ENCODE assay signal across 1 cellular context in the genomic region with DNA sequence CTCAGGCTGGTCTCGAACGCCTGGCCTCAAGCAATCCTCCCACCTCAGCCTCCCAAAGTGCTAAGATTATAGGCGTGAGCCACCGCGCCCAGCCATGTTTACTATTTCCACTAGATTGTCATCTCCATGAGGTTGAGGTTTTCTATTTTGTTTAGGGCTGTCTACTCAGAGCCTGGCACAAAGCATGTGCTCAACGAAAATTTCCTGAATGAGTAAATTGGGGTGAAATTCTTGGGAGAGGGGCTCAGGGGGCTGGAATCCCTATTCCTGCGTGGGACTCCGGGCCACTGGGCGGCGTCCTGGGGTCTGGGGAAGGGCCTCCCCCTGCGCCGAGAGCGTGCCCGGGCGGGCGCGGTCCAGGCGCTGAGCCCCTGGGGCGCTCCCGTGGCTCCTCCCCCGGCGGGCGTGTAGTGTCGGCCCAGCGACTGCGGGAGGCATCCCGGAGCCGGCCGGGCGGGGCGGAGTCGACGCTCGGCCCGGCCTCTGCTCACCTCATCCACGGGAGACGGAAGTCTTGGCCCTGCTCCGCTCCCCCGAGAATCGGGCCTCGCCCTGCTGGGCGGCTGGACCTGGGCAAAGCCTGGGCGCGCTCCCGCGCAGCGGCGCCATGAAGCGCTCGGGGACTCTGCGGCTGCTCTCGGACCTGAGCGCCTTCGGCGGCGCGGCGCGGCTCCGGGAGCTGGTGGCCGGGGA.
TF ChIP-seq lines count a peak whose summit lies in the region.

A gene (plus strand): TSS at position 482 of the 693 bp plus-strand sequence. CDS start 126 bp downstream, at position 608.

TF ChIP-seq in HepG2, 621 proteins besides CTCF, POLR2A, EP300 and RAD21 (continued from another document and continues in another):
- TF ChIP-seq, protein P1, sequence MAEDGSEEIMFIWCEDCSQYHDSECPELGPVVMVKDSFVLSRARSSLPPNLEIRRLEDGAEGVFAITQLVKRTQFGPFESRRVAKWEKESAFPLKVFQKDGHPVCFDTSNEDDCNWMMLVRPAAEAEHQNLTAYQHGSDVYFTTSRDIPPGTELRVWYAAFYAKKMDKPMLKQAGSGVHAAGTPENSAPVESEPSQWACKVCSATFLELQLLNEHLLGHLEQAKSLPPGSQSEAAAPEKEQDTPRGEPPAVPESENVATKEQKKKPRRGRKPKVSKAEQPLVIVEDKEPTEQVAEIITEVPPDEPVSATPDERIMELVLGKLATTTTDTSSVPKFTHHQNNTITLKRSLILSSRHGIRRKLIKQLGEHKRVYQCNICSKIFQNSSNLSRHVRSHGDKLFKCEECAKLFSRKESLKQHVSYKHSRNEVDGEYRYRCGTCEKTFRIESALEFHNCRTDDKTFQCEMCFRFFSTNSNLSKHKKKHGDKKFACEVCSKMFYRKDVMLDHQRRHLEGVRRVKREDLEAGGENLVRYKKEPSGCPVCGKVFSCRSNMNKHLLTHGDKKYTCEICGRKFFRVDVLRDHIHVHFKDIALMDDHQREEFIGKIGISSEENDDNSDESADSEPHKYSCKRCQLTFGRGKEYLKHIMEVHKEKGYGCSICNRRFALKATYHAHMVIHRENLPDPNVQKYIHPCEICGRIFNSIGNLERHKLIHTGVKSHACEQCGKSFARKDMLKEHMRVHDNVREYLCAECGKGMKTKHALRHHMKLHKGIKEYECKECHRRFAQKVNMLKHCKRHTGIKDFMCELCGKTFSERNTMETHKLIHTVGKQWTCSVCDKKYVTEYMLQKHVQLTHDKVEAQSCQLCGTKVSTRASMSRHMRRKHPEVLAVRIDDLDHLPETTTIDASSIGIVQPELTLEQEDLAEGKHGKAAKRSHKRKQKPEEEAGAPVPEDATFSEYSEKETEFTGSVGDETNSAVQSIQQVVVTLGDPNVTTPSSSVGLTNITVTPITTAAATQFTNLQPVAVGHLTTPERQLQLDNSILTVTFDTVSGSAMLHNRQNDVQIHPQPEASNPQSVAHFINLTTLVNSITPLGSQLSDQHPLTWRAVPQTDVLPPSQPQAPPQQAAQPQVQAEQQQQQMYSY (CRISPR knock-in tag; IDR thresholded peaks at IDR 0.05) = 0 out of 2 replicates have a peak, but pooled peaks have one; percentile 12
- TF ChIP-seq, protein P2, sequence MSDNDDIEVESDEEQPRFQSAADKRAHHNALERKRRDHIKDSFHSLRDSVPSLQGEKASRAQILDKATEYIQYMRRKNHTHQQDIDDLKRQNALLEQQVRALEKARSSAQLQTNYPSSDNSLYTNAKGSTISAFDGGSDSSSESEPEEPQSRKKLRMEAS (IDR thresholded peaks at IDR 0.05) = 0 out of 2 replicates have a peak, but pooled peaks have one; percentile 51
- TF ChIP-seq ZBTB38 (CRISPR knock-in tag; IDR thresholded peaks at IDR 0.05) (peak; percentile 68), RBFOX2 (IDR thresholded peaks at IDR 0.05; ENCODE audit: low read depth, low read length) (peak; percentile 94), ZNF180 (CRISPR knock-in tag; IDR thresholded peaks at IDR 0.05; ENCODE audit: borderline replicate concordance, low read depth) (0 out of 2 replicates have a peak, but pooled peaks have one; percentile 31), POLR2AphosphoS5 (IDR thresholded peaks at IDR 0.05; ENCODE audit: low read depth, low read length) (peak; percentile 85), ZNF251 (CRISPR knock-in tag; IDR thresholded peaks at IDR 0.05) (no peak), TOPORS (CRISPR knock-in tag; IDR thresholded peaks at IDR 0.05) (no peak), RFX3 (CRISPR knock-in tag; IDR thresholded peaks at IDR 0.05) (no peak), BRD4 (CRISPR knock-in tag; IDR thresholded peaks at IDR 0.05) (peak; percentile 26; the same call in 1 of the 2 replicates), HES4 (CRISPR knock-in tag; IDR thresholded peaks at IDR 0.05; ENCODE audit: borderline replicate concordance) (peak; percentile 48; the same call in 1 of the 2 replicates), SPEN (CRISPR knock-in tag; IDR thresholded peaks at IDR 0.05; ENCODE audit: low read depth) (peak; percentile 70), ARNT2 (CRISPR knock-in tag; IDR thresholded peaks at IDR 0.05; ENCODE audit: low read depth) (peak; percentile 56; the same call in 1 of the 2 replicates), ZBTB7A (CRISPR knock-in tag; IDR thresholded peaks at IDR 0.05) (peak; percentile 74; the same call in 1 of the 2 replicates)
- TF ChIP-seq, protein P3, sequence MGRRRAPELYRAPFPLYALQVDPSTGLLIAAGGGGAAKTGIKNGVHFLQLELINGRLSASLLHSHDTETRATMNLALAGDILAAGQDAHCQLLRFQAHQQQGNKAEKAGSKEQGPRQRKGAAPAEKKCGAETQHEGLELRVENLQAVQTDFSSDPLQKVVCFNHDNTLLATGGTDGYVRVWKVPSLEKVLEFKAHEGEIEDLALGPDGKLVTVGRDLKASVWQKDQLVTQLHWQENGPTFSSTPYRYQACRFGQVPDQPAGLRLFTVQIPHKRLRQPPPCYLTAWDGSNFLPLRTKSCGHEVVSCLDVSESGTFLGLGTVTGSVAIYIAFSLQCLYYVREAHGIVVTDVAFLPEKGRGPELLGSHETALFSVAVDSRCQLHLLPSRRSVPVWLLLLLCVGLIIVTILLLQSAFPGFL (CRISPR knock-in tag; IDR thresholded peaks at IDR 0.05) = peak; percentile 35; the same call in 1 of the 2 replicates
- TF ChIP-seq, protein P4, sequence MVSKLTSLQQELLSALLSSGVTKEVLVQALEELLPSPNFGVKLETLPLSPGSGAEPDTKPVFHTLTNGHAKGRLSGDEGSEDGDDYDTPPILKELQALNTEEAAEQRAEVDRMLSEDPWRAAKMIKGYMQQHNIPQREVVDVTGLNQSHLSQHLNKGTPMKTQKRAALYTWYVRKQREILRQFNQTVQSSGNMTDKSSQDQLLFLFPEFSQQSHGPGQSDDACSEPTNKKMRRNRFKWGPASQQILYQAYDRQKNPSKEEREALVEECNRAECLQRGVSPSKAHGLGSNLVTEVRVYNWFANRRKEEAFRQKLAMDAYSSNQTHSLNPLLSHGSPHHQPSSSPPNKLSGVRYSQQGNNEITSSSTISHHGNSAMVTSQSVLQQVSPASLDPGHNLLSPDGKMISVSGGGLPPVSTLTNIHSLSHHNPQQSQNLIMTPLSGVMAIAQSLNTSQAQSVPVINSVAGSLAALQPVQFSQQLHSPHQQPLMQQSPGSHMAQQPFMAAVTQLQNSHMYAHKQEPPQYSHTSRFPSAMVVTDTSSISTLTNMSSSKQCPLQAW (CRISPR knock-in tag; IDR thresholded peaks at IDR 0.05) = no peak; the same call in 1 of the 2 replicates
- TF ChIP-seq, protein P5, sequence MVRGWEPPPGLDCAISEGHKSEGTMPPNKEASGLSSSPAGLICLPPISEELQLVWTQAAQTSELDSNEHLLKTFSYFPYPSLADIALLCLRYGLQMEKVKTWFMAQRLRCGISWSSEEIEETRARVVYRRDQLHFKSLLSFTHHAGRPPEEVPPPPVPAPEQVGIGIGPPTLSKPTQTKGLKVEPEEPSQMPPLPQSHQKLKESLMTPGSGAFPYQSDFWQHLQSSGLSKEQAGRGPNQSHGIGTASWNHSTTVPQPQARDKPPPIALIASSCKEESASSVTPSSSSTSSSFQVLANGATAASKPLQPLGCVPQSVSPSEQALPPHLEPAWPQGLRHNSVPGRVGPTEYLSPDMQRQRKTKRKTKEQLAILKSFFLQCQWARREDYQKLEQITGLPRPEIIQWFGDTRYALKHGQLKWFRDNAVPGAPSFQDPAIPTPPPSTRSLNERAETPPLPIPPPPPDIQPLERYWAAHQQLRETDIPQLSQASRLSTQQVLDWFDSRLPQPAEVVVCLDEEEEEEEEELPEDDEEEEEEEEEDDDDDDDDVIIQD (CRISPR knock-in tag; IDR thresholded peaks at IDR 0.05; ENCODE audit: low read depth) = no peak
- TF ChIP-seq, protein P6, sequence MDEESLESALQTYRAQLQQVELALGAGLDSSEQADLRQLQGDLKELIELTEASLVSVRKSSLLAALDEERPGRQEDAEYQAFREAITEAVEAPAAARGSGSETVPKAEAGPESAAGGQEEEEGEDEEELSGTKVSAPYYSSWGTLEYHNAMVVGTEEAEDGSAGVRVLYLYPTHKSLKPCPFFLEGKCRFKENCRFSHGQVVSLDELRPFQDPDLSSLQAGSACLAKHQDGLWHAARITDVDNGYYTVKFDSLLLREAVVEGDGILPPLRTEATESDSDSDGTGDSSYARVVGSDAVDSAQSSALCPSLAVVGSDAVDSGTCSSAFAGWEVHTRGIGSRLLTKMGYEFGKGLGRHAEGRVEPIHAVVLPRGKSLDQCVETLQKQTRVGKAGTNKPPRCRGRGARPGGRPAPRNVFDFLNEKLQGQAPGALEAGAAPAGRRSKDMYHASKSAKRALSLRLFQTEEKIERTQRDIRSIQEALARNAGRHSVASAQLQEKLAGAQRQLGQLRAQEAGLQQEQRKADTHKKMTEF (CRISPR knock-in tag; IDR thresholded peaks at IDR 0.05) = peak; percentile 77
- TF ChIP-seq, protein P7, sequence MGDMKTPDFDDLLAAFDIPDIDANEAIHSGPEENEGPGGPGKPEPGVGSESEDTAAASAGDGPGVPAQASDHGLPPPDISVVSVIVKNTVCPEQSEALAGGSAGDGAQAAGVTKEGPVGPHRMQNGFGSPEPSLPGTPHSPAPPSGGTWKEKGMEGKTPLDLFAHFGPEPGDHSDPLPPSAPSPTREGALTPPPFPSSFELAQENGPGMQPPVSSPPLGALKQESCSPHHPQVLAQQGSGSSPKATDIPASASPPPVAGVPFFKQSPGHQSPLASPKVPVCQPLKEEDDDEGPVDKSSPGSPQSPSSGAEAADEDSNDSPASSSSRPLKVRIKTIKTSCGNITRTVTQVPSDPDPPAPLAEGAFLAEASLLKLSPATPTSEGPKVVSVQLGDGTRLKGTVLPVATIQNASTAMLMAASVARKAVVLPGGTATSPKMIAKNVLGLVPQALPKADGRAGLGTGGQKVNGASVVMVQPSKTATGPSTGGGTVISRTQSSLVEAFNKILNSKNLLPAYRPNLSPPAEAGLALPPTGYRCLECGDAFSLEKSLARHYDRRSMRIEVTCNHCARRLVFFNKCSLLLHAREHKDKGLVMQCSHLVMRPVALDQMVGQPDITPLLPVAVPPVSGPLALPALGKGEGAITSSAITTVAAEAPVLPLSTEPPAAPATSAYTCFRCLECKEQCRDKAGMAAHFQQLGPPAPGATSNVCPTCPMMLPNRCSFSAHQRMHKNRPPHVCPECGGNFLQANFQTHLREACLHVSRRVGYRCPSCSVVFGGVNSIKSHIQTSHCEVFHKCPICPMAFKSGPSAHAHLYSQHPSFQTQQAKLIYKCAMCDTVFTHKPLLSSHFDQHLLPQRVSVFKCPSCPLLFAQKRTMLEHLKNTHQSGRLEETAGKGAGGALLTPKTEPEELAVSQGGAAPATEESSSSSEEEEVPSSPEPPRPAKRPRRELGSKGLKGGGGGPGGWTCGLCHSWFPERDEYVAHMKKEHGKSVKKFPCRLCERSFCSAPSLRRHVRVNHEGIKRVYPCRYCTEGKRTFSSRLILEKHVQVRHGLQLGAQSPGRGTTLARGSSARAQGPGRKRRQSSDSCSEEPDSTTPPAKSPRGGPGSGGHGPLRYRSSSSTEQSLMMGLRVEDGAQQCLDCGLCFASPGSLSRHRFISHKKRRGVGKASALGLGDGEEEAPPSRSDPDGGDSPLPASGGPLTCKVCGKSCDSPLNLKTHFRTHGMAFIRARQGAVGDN (CRISPR knock-in tag; IDR thresholded peaks at IDR 0.05) = peak; percentile 78
- TF ChIP-seq, protein P8, sequence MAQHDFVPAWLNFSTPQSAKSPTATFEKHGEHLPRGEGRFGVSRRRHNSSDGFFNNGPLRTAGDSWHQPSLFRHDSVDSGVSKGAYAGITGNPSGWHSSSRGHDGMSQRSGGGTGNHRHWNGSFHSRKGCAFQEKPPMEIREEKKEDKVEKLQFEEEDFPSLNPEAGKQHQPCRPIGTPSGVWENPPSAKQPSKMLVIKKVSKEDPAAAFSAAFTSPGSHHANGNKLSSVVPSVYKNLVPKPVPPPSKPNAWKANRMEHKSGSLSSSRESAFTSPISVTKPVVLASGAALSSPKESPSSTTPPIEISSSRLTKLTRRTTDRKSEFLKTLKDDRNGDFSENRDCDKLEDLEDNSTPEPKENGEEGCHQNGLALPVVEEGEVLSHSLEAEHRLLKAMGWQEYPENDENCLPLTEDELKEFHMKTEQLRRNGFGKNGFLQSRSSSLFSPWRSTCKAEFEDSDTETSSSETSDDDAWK (CRISPR knock-in tag; IDR thresholded peaks at IDR 0.05) = no peak
- TF ChIP-seq, protein P9, sequence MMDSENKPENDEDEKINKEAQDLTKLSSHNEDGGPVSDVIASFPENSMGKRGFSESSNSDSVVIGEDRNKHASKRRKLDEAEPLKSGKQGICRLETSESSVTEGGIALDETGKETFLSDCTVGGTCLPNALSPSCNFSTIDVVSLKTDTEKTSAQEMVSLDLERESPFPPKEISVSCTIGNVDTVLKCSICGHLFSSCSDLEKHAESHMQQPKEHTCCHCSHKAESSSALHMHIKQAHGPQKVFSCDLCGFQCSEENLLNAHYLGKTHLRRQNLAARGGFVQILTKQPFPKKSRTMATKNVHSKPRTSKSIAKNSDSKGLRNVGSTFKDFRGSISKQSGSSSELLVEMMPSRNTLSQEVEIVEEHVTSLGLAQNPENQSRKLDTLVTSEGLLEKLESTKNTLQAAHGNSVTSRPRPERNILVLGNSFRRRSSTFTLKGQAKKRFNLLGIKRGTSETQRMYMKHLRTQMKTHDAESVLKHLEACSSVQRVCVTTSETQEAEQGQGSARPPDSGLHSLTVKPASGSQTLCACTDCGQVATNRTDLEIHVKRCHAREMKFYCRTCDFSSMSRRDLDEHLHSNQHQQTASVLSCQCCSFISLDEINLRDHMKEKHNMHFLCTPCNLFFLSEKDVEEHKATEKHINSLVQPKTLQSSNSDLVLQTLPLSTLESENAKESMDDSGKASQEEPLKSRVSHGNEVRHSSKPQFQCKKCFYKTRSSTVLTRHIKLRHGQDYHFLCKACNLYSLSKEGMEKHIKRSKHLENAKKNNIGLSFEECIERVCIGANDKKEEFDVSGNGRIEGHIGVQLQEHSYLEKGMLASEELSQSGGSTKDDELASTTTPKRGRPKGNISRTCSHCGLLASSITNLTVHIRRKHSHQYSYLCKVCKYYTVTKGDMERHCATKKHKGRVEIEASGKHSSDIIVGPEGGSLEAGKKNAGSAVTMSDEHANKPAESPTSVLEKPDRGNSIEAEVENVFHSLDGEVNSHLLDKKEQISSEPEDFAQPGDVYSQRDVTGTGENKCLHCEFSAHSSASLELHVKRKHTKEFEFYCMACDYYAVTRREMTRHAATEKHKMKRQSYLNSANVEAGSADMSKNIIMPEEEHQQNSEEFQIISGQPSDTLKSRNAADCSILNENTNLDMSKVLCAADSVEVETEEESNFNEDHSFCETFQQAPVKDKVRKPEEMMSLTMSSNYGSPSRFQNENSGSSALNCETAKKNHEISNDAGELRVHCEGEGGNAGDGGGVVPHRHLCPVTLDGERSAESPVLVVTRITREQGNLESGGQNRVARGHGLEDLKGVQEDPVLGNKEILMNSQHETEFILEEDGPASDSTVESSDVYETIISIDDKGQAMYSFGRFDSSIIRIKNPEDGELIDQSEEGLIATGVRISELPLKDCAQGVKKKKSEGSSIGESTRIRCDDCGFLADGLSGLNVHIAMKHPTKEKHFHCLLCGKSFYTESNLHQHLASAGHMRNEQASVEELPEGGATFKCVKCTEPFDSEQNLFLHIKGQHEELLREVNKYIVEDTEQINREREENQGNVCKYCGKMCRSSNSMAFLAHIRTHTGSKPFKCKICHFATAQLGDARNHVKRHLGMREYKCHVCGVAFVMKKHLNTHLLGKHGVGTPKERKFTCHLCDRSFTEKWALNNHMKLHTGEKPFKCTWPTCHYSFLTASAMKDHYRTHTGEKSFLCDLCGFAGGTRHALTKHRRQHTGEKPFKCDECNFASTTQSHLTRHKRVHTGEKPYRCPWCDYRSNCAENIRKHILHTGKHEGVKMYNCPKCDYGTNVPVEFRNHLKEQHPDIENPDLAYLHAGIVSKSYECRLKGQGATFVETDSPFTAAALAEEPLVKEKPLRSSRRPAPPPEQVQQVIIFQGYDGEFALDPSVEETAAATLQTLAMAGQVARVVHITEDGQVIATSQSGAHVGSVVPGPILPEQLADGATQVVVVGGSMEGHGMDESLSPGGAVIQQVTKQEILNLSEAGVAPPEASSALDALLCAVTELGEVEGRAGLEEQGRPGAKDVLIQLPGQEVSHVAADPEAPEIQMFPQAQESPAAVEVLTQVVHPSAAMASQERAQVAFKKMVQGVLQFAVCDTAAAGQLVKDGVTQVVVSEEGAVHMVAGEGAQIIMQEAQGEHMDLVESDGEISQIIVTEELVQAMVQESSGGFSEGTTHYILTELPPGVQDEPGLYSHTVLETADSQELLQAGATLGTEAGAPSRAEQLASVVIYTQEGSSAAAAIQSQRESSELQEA (CRISPR knock-in tag; IDR thresholded peaks at IDR 0.05; ENCODE audit: not compliant biosample characterization) = peak; percentile 67
